27 cellular contexts compared by ENCODE assay signal in genomic region chr13:53174550-53174949, GRCh38.
DNase-seq lines count a peak whose midpoint lies in the region; ATAC-seq, FAIRE-seq and TF ChIP-seq lines count a peak whose summit lies in the region.
"Had no signal": no experiment of that assay in that cellular context is flagged by ENCODE, and none has a peak within 500 bp of the region (broad histone marks: within the 10 kb centered on the region; RNA-seq: fewer than 3 reads in every experiment).

No MANE protein-coding gene starts in this region.

- H4K91ac ChIP-seq in neuronal stem cell (ENCODE audit: low read depth, low read length, poor library complexity): no peak overlapping the region

- no peaks in the 10 kb centered on the region for H3K79me1 ChIP-seq in neuronal stem cell (ENCODE audit: low read depth, low read length)

- H3K4me1 ChIP-seq in neuronal stem cell (ENCODE audit: control insufficient read depth in 2 of 2, insufficient read depth in 1 of 2, low read depth in 1 of 2, low read length in 2 of 2) (peaks cover 0 to 4% of the 10 kb centered on the region in 2 donors), aorta (ENCODE audit: control insufficient read depth in 1 of 2, insufficient read depth in 2 of 2, low read length in 2 of 2) (no peaks in the 10 kb centered on the region), right lobe of liver (no peaks in the 10 kb centered on the region)
- H3K4me1 ChIP-seq: A549 had no signal

- FAIRE-seq in endometrium (lab: Jason Lieb, UNC): peak; percentile 37
- FAIRE-seq: A549, GM12891 had no signal

- no peak overlapping the region for H3K18ac ChIP-seq in neuronal stem cell (ENCODE audit: low read length)

- no peak overlapping the region for H3K14ac ChIP-seq in neuronal stem cell (ENCODE audit: low read length)

- H3K36me3 ChIP-seq in neuronal stem cell (replicated peaks in 1 of 2; ENCODE audit: control insufficient read depth in 2 of 2, insufficient read depth in 2 of 2, low read length in 2 of 2) (no peaks in the 10 kb centered on the region), aorta (ENCODE audit: control insufficient read depth in 1 of 2, insufficient read depth in 2 of 2, low read length in 1 of 2) (no peaks in the 10 kb centered on the region), right lobe of liver (no peaks in the 10 kb centered on the region)
- H3K36me3 ChIP-seq: MG63 had no signal

- no peak overlapping the region for H3K4me3 ChIP-seq in AG10803 (ENCODE audit: low read length)
- H3K4me3 ChIP-seq in neuronal stem cell (ENCODE audit: low read length in 2 of 2): no peak overlapping the region
- no peak overlapping the region for H3K4me3 ChIP-seq in aorta (ENCODE audit: low read length in 2 of 2)
- H3K4me3 ChIP-seq in right lobe of liver: no peak overlapping the region
- H3K4me3 ChIP-seq: A549, GM23248, MG63, PC-9 had no signal

- H2BK120ac ChIP-seq in neuronal stem cell (ENCODE audit: low read depth, low read length): no peak overlapping the region

- H3K9me3 ChIP-seq in neuronal stem cell (replicated peaks in 1 of 2; ENCODE audit: control insufficient read depth in 2 of 2, insufficient read depth in 1 of 2, low read depth in 1 of 2, low read length in 2 of 2) (peaks cover 0 to 2% of the 10 kb centered on the region in 2 donors), aorta (ENCODE audit: control insufficient read depth, low read length) (no peaks in the 10 kb centered on the region), right lobe of liver (no peaks in the 10 kb centered on the region)
- H3K9me3 ChIP-seq: A549, MG63, SK-N-SH had no signal

- no peak overlapping the region for H2BK12ac ChIP-seq in neuronal stem cell (ENCODE audit: low read length)

- no peak overlapping the region for H3K27ac ChIP-seq in neuronal stem cell (replicated peaks; ENCODE audit: low read length)
- no peak overlapping the region for H3K27ac ChIP-seq in aorta (ENCODE audit: low read depth in 1 of 2, low read length in 2 of 2)
- H3K27ac ChIP-seq in right lobe of liver: no peak overlapping the region
- H3K27ac ChIP-seq: A549, GM23248, PC-9, RWPE1 had no signal

- H3K9ac ChIP-seq in neuronal stem cell (ENCODE audit: low read depth, low read length, poor library complexity): no peak overlapping the region
- H3K9ac ChIP-seq: GM23248, SK-N-SH had no signal

- H3K4me2 ChIP-seq in neuronal stem cell (ENCODE audit: insufficient read depth, low read length, poor library complexity, severe bottlenecking): no peak overlapping the region
- H3K4me2 ChIP-seq: A549, PC-9, SK-N-SH had no signal

- TF ChIP-seq POLR2A in right lobe of liver (IDR thresholded peaks at IDR 0.05): no peak

- H3K23ac ChIP-seq in neuronal stem cell (ENCODE audit: low read depth, low read length, poor library complexity): no peak overlapping the region

- WGBS in neuronal stem cell (ENCODE audit: extremely low coverage in 2 of 2, insufficient read length in 2 of 2, insufficient replicate concordance in 1 of 2), 2 donors: no CpG with 5 or more reads among the region's 2 CpGs
- WGBS in aorta, 2 donors: 95 to 98% methylated on average over 2 of the region's 2 CpGs
- WGBS in right lobe of liver (ENCODE audit: insufficient coverage, low coverage, low lambda C conversion rate, missing lambda C conversion rate): 53% methylated on average over 2 of the region's 2 CpGs

- no peak for ATAC-seq in aorta (ENCODE audit: low FRiP score)
- ATAC-seq in right lobe of liver: no peak
- ATAC-seq: A549 had no signal

- no peak overlapping the region for H2AK5ac ChIP-seq in neuronal stem cell (ENCODE audit: low read depth, low read length)

- H2BK5ac ChIP-seq in neuronal stem cell (ENCODE audit: low read length): no peak overlapping the region

- TF ChIP-seq CTCF in AG10803 (conservative IDR thresholded peaks at IDR 0.05; ENCODE audit: low read length): no peak
- no peak for TF ChIP-seq CTCF in right lobe of liver (IDR thresholded peaks at IDR 0.05)

- intact Hi-C loops in aorta (cut with DNase I) (no loop called here), right lobe of liver (cut with DNase I) (no loop called here)

- peak overlapping the region; percentile 3 for H2AFZ ChIP-seq in neuronal stem cell (ENCODE audit: low read length)
- H2AFZ ChIP-seq: GM23248, PC-9 had no signal

- H2BK15ac ChIP-seq in neuronal stem cell (ENCODE audit: low read length): no peak overlapping the region

- DNase-seq in AG10803 (ENCODE audit: low read depth) (peak; percentile 18), DMS 273 treated with DMSO at 0.1 percent for 48 hours (lab: John Stamatoyannopoulos, UW) (peak; percentile 30), neuronal stem cell (ENCODE audit: low spot score) (no peak), aorta (no peak), right lobe of liver (no peak)
- DNase-seq in stimulated activated CD4-positive, alpha-beta T cell treated with anti-CD3 and anti-CD28 coated beads, Interleukin-4, amount 100 ng/mL, for 4 hours: no peak
- DNase-seq: CD4-positive, alpha-beta T cell; COR-L47; DND-41; GM23248; H9; HFFc6; Karpas-422; MG63; NCI-H1417; NCI-H187 treated with DMSO at 0.1 percent for 48 hours; NCI-H2107; NCI-H2227 treated with DMSO at 0.1 percent for 48 hours; NCI-H510A; NCI-H748 treated with DMSO at 0.1 percent for 48 hours; PC-9; SIG-M5; SK-N-SH had no signal

- H3K4ac ChIP-seq in neuronal stem cell (ENCODE audit: low read length): no peak overlapping the region

- H3K27me3 ChIP-seq in neuronal stem cell (ENCODE audit: control insufficient read depth in 3 of 3, insufficient read depth in 3 of 3, low read depth in 1 of 3, low read length in 3 of 3) (no peaks in the 10 kb centered on the region), aorta (ENCODE audit: control insufficient read depth in 1 of 2, insufficient read depth in 2 of 2, low read length in 1 of 2) (peaks cover 0 to 2% of the 10 kb centered on the region in 2 donors), right lobe of liver (no peaks in the 10 kb centered on the region)
- H3K27me3 ChIP-seq: MG63 had no signal

- no peak overlapping the region for H4K8ac ChIP-seq in neuronal stem cell (ENCODE audit: low read depth, low read length)

Comparison
In these comparisons a context has a peak if more than half of its experiments do, and no peak if none do; other contexts are left out.
1. DNase-seq: peak in AG10803 (single experiment) and DMS 273 treated with DMSO at 0.1 percent for 48 hours (single experiment); none in neuronal stem cell (single experiment), stimulated activated CD4-positive, alpha-beta T cell treated with anti-CD3 and anti-CD28 coated beads, Interleukin-4, amount 100 ng/mL, for 4 hours (0 of 2), aorta (0 of 2) and right lobe of liver (0 of 3).